Comparison of ENCODE assay signal across 15 cellular contexts in genomic region chr19:49336482-49337266, GRCh38. TPM values are rescaled to one million over a fixed set of nuclear protein-coding genes. Genes with fewer than 3 reads are reported as not detected.
DNase-seq lines count a peak whose midpoint lies in the region; ATAC-seq and TF ChIP-seq lines count a peak whose summit lies in the region.
"Had no signal": no experiment of that assay in that cellular context is flagged by ENCODE, and none has a peak within 500 bp of the region (broad histone marks: within the 10 kb centered on the region; RNA-seq: fewer than 3 reads in every experiment).

No MANE protein-coding gene starts in this region.

- peak overlapping the region; percentile 85 for H3K27ac ChIP-seq in CD4-positive, CD25-positive, alpha-beta regulatory T cell (ENCODE audit: insufficient read depth, low read length, poor library complexity, severe bottlenecking)

- H3K9me3 ChIP-seq in CD4-positive, CD25-positive, alpha-beta regulatory T cell (ENCODE audit: control insufficient read depth in 2 of 2, low read length in 2 of 2), result no peaks in the 10 kb centered on the region
- H3K9me3 ChIP-seq: mucosa of descending colon had no signal

- no peaks in the 10 kb centered on the region for H3K27me3 ChIP-seq in CD4-positive, CD25-positive, alpha-beta regulatory T cell (ENCODE audit: control insufficient read depth, insufficient read depth, low read length)

- peak overlapping the region; percentile 98 to 100 (median 99) for H3K27ac Mint-ChIP-seq in CD4-positive, CD25-positive, alpha-beta regulatory T cell
- peak overlapping the region; percentile 99 for H3K27ac Mint-ChIP-seq in activated T-helper 2 cell treated with anti-CD3 and anti-CD28 coated beads, Interferon-gamma antibody, Interleukin-2, Interleukin-4, amounts not matched to agents 10 μg/mL and 5 μg/mL and 100 μg/mL, durations not matched to agents 14 hours and 24 hours and 36 hours
- peak overlapping the region; percentile 96 to 100 (median 99) for H3K27ac Mint-ChIP-seq in naive B cell

- H3K9me3 Mint-ChIP-seq in CD4-positive, CD25-positive, alpha-beta regulatory T cell, result peaks cover 0 to 1% (median 0%) of the 10 kb centered on the region in 7 donors
- no peaks in the 10 kb centered on the region for H3K9me3 Mint-ChIP-seq in activated T-helper 2 cell treated with anti-CD3 and anti-CD28 coated beads, Interferon-gamma antibody, Interleukin-2, Interleukin-4, amounts not matched to agents 10 μg/mL and 5 μg/mL and 100 μg/mL, durations not matched to agents 14 hours and 24 hours and 36 hours
- H3K9me3 Mint-ChIP-seq in naive B cell, result peaks cover 0 to 11% (median 6%) of the 10 kb centered on the region in 7 donors

- peak overlapping the region; percentile 97 for H3K4me3 ChIP-seq in CD4-positive, CD25-positive, alpha-beta regulatory T cell (ENCODE audit: low read depth, low read length)
- H3K4me3 ChIP-seq: mucosa of descending colon had no signal

- H3K27me3 Mint-ChIP-seq in CD4-positive, CD25-positive, alpha-beta regulatory T cell, result no peaks in the 10 kb centered on the region
- no peaks in the 10 kb centered on the region for H3K27me3 Mint-ChIP-seq in activated T-helper 2 cell treated with anti-CD3 and anti-CD28 coated beads, Interferon-gamma antibody, Interleukin-2, Interleukin-4, amounts not matched to agents 10 μg/mL and 5 μg/mL and 100 μg/mL, durations not matched to agents 14 hours and 24 hours and 36 hours (ENCODE audit: low read depth)
- H3K27me3 Mint-ChIP-seq in naive B cell, result no peaks in the 10 kb centered on the region

- peak overlapping the region; percentile 93 to 100 (median 100) for H3K4me3 Mint-ChIP-seq in CD4-positive, CD25-positive, alpha-beta regulatory T cell
- peak overlapping the region; percentile 99 for H3K4me3 Mint-ChIP-seq in activated T-helper 2 cell treated with anti-CD3 and anti-CD28 coated beads, Interferon-gamma antibody, Interleukin-2, Interleukin-4, amounts not matched to agents 10 μg/mL and 5 μg/mL and 100 μg/mL, durations not matched to agents 14 hours and 24 hours and 36 hours (ENCODE audit: low read depth)
- peak overlapping the region; percentile 86 to 100 (median 100) for H3K4me3 Mint-ChIP-seq in naive B cell

- peaks cover 29% of the 10 kb centered on the region for H3K36me3 Mint-ChIP-seq in CD4-positive, CD25-positive, alpha-beta regulatory T cell
- peaks cover 37% of the 10 kb centered on the region for H3K36me3 Mint-ChIP-seq in activated T-helper 2 cell treated with anti-CD3 and anti-CD28 coated beads, Interferon-gamma antibody, Interleukin-2, Interleukin-4, amounts not matched to agents 10 μg/mL and 5 μg/mL and 100 μg/mL, durations not matched to agents 14 hours and 24 hours and 36 hours (ENCODE audit: low read depth)
- peaks cover 18 to 49% of the 10 kb centered on the region in 2 donors for H3K36me3 Mint-ChIP-seq in naive B cell

- peak; percentile 21 for TF ChIP-seq POLR2A in GM15510 (IDR thresholded peaks at IDR 0.05; ENCODE audit: borderline replicate concordance, extremely low read depth, insufficient read length)

- no peak for ATAC-seq in CD4-positive, CD25-positive, alpha-beta regulatory T cell (ENCODE audit: low read depth in 2 of 2)
- ATAC-seq in naive B cell (ENCODE audit: low read depth in 2 of 2) (no peak), HG03354 (IDR thresholded peaks at IDR 0.05; ENCODE audit: poor library complexity, severe bottlenecking, unreplicated experiment) (no peak)
- ATAC-seq: mucosa of descending colon had no signal

- DNase-seq in CD4-positive, CD25-positive, alpha-beta regulatory T cell, result no peak
- no peak for DNase-seq in activated T-helper 2 cell treated with anti-CD3 and anti-CD28 coated beads, Interferon-gamma antibody, Interleukin-2, Interleukin-4, amounts not matched to agents 10 μg/mL and 5 μg/mL and 100 μg/mL, durations not matched to agents 14 hours and 24 hours and 36 hours (ENCODE audit: low spot score)
- no peak for DNase-seq in naive B cell
- no peak for DNase-seq in NCI-H446 treated with DMSO at 0.1 percent for 48 hours (lab: John Stamatoyannopoulos, UW)
- DNase-seq in GM19240 (ENCODE audit: insufficient read length, low spot score), result no peak
- no peak for DNase-seq in COLO829 (ENCODE audit: low spot score)
- DNase-seq: activated gamma-delta T cell, COR-L47, MM.1S, mucosa of descending colon, retina had no signal

- peaks cover 14% of the 10 kb centered on the region for H3K36me3 ChIP-seq in CD4-positive, CD25-positive, alpha-beta regulatory T cell (ENCODE audit: control insufficient read depth, insufficient read depth, low read length)

- peaks cover 60% of the 10 kb centered on the region for H3K4me1 ChIP-seq in CD4-positive, CD25-positive, alpha-beta regulatory T cell (ENCODE audit: control insufficient read depth, insufficient read depth, low read length, poor library complexity, severe bottlenecking)

- H3K4me1 Mint-ChIP-seq in CD4-positive, CD25-positive, alpha-beta regulatory T cell, result peaks cover 14 to 79% (median 46%) of the 10 kb centered on the region in 4 donors
- H3K4me1 Mint-ChIP-seq in activated T-helper 2 cell treated with anti-CD3 and anti-CD28 coated beads, Interferon-gamma antibody, Interleukin-2, Interleukin-4, amounts not matched to agents 10 μg/mL and 5 μg/mL and 100 μg/mL, durations not matched to agents 14 hours and 24 hours and 36 hours (ENCODE audit: low read depth), result peaks cover 46% of the 10 kb centered on the region
- peaks cover 74 to 89% (median 78%) of the 10 kb centered on the region in 3 donors for H3K4me1 Mint-ChIP-seq in naive B cell

- intact Hi-C loops in activated T-helper 2 cell treated with anti-CD3 and anti-CD28 coated beads, Interferon-gamma antibody, Interleukin-2, Interleukin-4, amounts not matched to agents 10 μg/mL and 5 μg/mL and 100 μg/mL, durations not matched to agents 14 hours and 24 hours and 36 hours (cut with micrococcal nuclease), result no loop called here

RNA-seq across cellular contexts. Expression of gene CD37, which starts 1.5 kb away (rescaled TPM):
- total RNA-seq in CD4-positive, CD25-positive, alpha-beta regulatory T cell, result 351 TPM
- polyA plus RNA-seq in CD4-positive, CD25-positive, alpha-beta regulatory T cell, result 100 to 1,000 TPM; 149 to 187 (median 162) TPM
- total RNA-seq in activated T-helper 2 cell treated with anti-CD3 and anti-CD28 coated beads, Interferon-gamma antibody, Interleukin-2, Interleukin-4, amounts not matched to agents 10 μg/mL and 5 μg/mL and 100 μg/mL, durations not matched to agents 14 hours and 24 hours and 36 hours, result 141 TPM in 2 replicates
- 1,000 to 10,000 TPM in 1 of 6 donors, 100 to 1,000 TPM in 5; 672 to 1,032 (median 882) TPM for polyA plus RNA-seq in naive B cell (ENCODE audit: low read depth in 6 of 6)
- total RNA-seq: chondrocyte, NCI-H460 had no signal

RNA-seq across cellular contexts. Expression of gene SLC6A16, which starts 11.7 kb away (rescaled TPM):
- total RNA-seq in CD4-positive, CD25-positive, alpha-beta regulatory T cell, result 8.6 TPM
- 1 to 10 TPM in 3 of 4 donors, under 1 TPM in 1; 0.81 to 2.0 (median 1.4) TPM for polyA plus RNA-seq in CD4-positive, CD25-positive, alpha-beta regulatory T cell
- 1.3 and 2.2 TPM in 2 replicates for total RNA-seq in activated T-helper 2 cell treated with anti-CD3 and anti-CD28 coated beads, Interferon-gamma antibody, Interleukin-2, Interleukin-4, amounts not matched to agents 10 μg/mL and 5 μg/mL and 100 μg/mL, durations not matched to agents 14 hours and 24 hours and 36 hours
- 10 to 100 TPM in 1 of 6 donors, 1 to 10 TPM in 5; 5.8 to 17.4 (median 8.4) TPM for polyA plus RNA-seq in naive B cell (ENCODE audit: low read depth in 6 of 6)

RNA-seq across cellular contexts. Expression of gene TEAD2, which starts 25.5 kb away (rescaled TPM):
- not detected for total RNA-seq in CD4-positive, CD25-positive, alpha-beta regulatory T cell
- not detected for polyA plus RNA-seq in CD4-positive, CD25-positive, alpha-beta regulatory T cell
- not detected in 2 replicates for total RNA-seq in activated T-helper 2 cell treated with anti-CD3 and anti-CD28 coated beads, Interferon-gamma antibody, Interleukin-2, Interleukin-4, amounts not matched to agents 10 μg/mL and 5 μg/mL and 100 μg/mL, durations not matched to agents 14 hours and 24 hours and 36 hours
- polyA plus RNA-seq in naive B cell (ENCODE audit: low read depth in 6 of 6), result 1 to 10 TPM in 5 of 6 donors, under 1 TPM in 1; 0.80 to 5.4 (median 3.0) TPM

RNA-seq across cellular contexts. Expression of gene DKKL1, which starts 27.0 kb away (rescaled TPM):
- total RNA-seq in CD4-positive, CD25-positive, alpha-beta regulatory T cell, result not detected
- polyA plus RNA-seq in CD4-positive, CD25-positive, alpha-beta regulatory T cell, result not detected
- not detected in 2 replicates for total RNA-seq in activated T-helper 2 cell treated with anti-CD3 and anti-CD28 coated beads, Interferon-gamma antibody, Interleukin-2, Interleukin-4, amounts not matched to agents 10 μg/mL and 5 μg/mL and 100 μg/mL, durations not matched to agents 14 hours and 24 hours and 36 hours
- 1 to 10 TPM in 1 of 6 donors, under 1 TPM in 2, not detected in 3; 0.55 to 2.8 (median 0.82) TPM for polyA plus RNA-seq in naive B cell (ENCODE audit: low read depth in 6 of 6)
- total RNA-seq: NCI-H460 had no signal

RNA-seq across cellular contexts. Expression of gene KASH5, which starts 51.4 kb away (rescaled TPM):
- total RNA-seq in CD4-positive, CD25-positive, alpha-beta regulatory T cell, result not detected
- not detected for polyA plus RNA-seq in CD4-positive, CD25-positive, alpha-beta regulatory T cell
- 0.14 and 0.28 TPM in 2 replicates for total RNA-seq in activated T-helper 2 cell treated with anti-CD3 and anti-CD28 coated beads, Interferon-gamma antibody, Interleukin-2, Interleukin-4, amounts not matched to agents 10 μg/mL and 5 μg/mL and 100 μg/mL, durations not matched to agents 14 hours and 24 hours and 36 hours
- polyA plus RNA-seq in naive B cell (ENCODE audit: low read depth in 6 of 6), result not detected
- total RNA-seq: chondrocyte, mucosa of descending colon, NCI-H460 had no signal
